11 cellular contexts compared by ENCODE assay signal in the genomic region with DNA sequence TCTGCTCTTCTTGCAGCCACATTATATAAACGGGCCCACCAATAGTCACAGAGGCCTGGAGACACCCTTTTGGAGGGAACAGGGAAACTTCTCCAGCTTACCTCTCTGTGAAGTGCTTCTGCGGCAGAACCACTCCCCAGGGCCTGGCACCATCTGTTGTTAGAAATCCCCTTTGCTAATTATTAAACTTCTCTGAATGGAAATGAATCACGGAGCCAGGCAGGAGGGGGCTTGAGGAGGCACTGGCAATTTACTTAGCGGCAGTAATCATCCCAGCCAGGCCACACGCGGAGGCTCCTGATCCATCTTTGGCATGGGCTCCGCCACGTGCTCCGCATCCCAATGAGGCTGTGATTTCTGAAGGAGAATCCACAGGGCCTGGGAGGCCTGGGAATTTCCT.
A peak's percentile ranks its signal among the peaks of the same experiment; 100 is the strongest.
DNase-seq lines count a peak whose midpoint lies in the region; ATAC-seq and TF ChIP-seq lines count a peak whose summit lies in the region.
"Had no signal": no experiment of that assay in that cellular context is flagged by ENCODE, and none has a peak within 500 bp of the region (broad histone marks: within the 10 kb centered on the region; RNA-seq: fewer than 3 reads in every experiment).

No MANE protein-coding gene starts in this region.

- peak overlapping the region in 1 of 5 experiments; percentile 27 for H3K4me3 Mint-ChIP-seq in brain

- ATAC-seq in GM19463 (IDR thresholded peaks at IDR 0.05; ENCODE audit: unreplicated experiment): no peak
- no peak for ATAC-seq in HG03135 (IDR thresholded peaks at IDR 0.05; ENCODE audit: unreplicated experiment)
- ATAC-seq: K562 had no signal

- no peaks in the 10 kb centered on the region for H3K36me3 Mint-ChIP-seq in brain

- H3K27ac Mint-ChIP-seq in brain: peak overlapping the region in 3 of 5 experiments; percentile 2 to 84 (median 8)

- peaks cover 18% of the 10 kb centered on the region for H3K27me3 Mint-ChIP-seq in brain

- DNase-seq in NCI-H146 (lab: John Stamatoyannopoulos, UW) (peak; percentile 17), NCI-H146 treated with DMSO at 0.1 percent for 48 hours (lab: John Stamatoyannopoulos, UW; ENCODE audit: unreplicated experiment) (no peak), DMS 273 treated with DMSO at 0.1 percent for 48 hours (lab: John Stamatoyannopoulos, UW) (peak; percentile 73), NCI-H446 (lab: John Stamatoyannopoulos, UW) (peak; percentile 81 to 91), cortex of kidney (lab: John Stamatoyannopoulos, UW) (no peak)
- DNase-seq: C1 segment of cervical spinal cord, NCI-H774 had no signal

- TF ChIP-seq CTCF in brain (conservative IDR thresholded peaks at IDR 0.05): no peak

- peaks cover 0 to 17% (median 0%) of the 10 kb centered on the region in 5 experiments for H3K9me3 Mint-ChIP-seq in brain

- H3K4me1 Mint-ChIP-seq in brain: peaks cover 78% of the 10 kb centered on the region

Comparison
In these comparisons a context has a peak if more than half of its experiments do, and no peak if none do; other contexts are left out.
1. DNase-seq: peak in NCI-H146 (single experiment), DMS 273 treated with DMSO at 0.1 percent for 48 hours (single experiment) and NCI-H446 (2 of 2); none in NCI-H146 treated with DMSO at 0.1 percent for 48 hours (single experiment) and cortex of kidney (single experiment).